Comparison of ENCODE assay signal across 2 cellular contexts in genomic region chr2:161171595-161171929, GRCh38.
A peak's percentile ranks its signal among the peaks of the same experiment; 100 is the strongest.
TF ChIP-seq lines count a peak whose summit lies in the region.

No MANE protein-coding gene starts in this region.

TF ChIP-seq in K562, 482 proteins besides CTCF, POLR2A, EP300 and RAD21 (continues in another document):
- TF ChIP-seq SFPQ (IDR thresholded peaks at IDR 0.05; ENCODE audit: low read depth, low read length) (no peak), PCBP1 (IDR thresholded peaks at IDR 0.05; ENCODE audit: low read depth, low read length, poor library complexity, severe bottlenecking) (no peak), ZNF766 (CRISPR knock-in tag; conservative IDR thresholded peaks at IDR 0.05) (no peak), NR0B1 (IDR thresholded peaks at IDR 0.05; ENCODE audit: partially characterized antibody) (no peak), ZNF445 (CRISPR knock-in tag; IDR thresholded peaks at IDR 0.05; ENCODE audit: low read depth) (0 out of 2 replicates have a peak, but pooled peaks have one; percentile 39), ELF1 (tag; IDR thresholded peaks at IDR 0.05) (no peak), ZNF212 (CRISPR knock-in tag; IDR thresholded peaks at IDR 0.05) (no peak), ZNF778 (CRISPR knock-in tag; IDR thresholded peaks at IDR 0.05) (no peak), BRD4 (IDR thresholded peaks at IDR 0.05) (no peak), E2F8 (IDR thresholded peaks at IDR 0.05; ENCODE audit: low read depth, partially characterized antibody) (no peak), SMC3 (conservative IDR thresholded peaks at IDR 0.05; ENCODE audit: insufficient read depth, low read depth, low read length) (no peak), ZNF282 (CRISPR knock-in tag; IDR thresholded peaks at IDR 0.05) (no peak), HMBOX1 (IDR thresholded peaks at IDR 0.05) (peak; percentile 93), ELF4 (CRISPR knock-in tag; IDR thresholded peaks at IDR 0.05) (no peak), NFE2 (IDR thresholded peaks at IDR 0.05; ENCODE audit: low read depth) (peak; percentile 89), MAFF (IDR thresholded peaks at IDR 0.05; ENCODE audit: low read length) (peak; percentile 66), RHOXF2B (CRISPR knock-in tag; conservative IDR thresholded peaks at IDR 0.05) (no peak), PREB (CRISPR knock-in tag; IDR thresholded peaks at IDR 0.05) (no peak), SREBF2 (CRISPR knock-in tag; IDR thresholded peaks at IDR 0.05) (no peak), SMARCA4 (IDR thresholded peaks at IDR 0.05) (peak; percentile 19; the same call in 1 of the 2 replicates), SRSF1 (IDR thresholded peaks at IDR 0.05; ENCODE audit: low read depth, low read length) (no peak)

TF ChIP-seq in SK-N-SH, 30 proteins besides CTCF, POLR2A, EP300 and RAD21 (continued from another document):
- TF ChIP-seq ZBTB33 (IDR thresholded peaks at IDR 0.05; ENCODE audit: borderline replicate concordance, low read depth) (no peak), PBX3 (IDR thresholded peaks at IDR 0.05) (no peak), RFX5 (IDR thresholded peaks at IDR 0.05; ENCODE audit: low read length) (no peak)
